9 cellular contexts compared by ENCODE assay signal in the genomic region with DNA sequence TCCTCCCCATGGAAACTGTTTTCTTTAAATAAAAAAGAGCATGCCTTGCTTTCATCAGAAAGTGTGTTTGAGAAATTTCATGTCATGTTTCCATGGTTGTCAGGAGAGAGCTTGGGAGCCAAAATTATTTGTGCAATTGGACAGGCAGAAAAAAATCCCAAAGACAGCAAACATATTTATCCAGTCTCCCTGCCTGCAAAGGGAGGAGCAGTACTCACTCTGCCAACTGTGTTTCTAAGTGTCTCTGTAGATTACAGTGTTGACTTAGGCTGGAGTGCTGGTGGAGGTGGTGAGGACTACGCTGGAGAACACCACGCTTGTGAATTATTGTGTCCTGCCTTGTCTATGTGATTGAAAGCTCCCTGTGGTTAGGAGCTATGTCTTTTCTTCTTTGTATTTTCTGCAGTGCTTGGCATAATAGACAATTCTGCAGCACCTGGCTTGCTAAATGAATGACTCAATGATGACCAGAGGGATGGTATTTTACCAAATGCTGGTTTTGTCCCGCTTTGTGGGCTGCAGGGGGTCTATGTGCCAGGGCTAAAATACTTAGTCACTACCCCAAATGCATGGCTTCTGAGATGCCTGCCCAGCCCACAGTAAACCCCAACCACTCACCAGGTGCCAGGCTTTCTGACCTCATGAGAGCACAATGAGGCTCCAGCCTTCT. TPM values are rescaled to one million over a fixed set of nuclear protein-coding genes. Genes with fewer than 3 reads are reported as not detected.
DNase-seq lines count a peak whose midpoint lies in the region; ATAC-seq and TF ChIP-seq lines count a peak whose summit lies in the region.
"Had no signal": no experiment of that assay in that cellular context is flagged by ENCODE, and none has a peak within 500 bp of the region (broad histone marks: within the 10 kb centered on the region; RNA-seq: fewer than 3 reads in every experiment).

No MANE protein-coding gene starts in this region.

- intact Hi-C loops in activated CD8-positive, alpha-beta T cell treated with anti-CD3 and anti-CD28 coated beads for 36 hours (cut with micrococcal nuclease) = no loop called here
- intact Hi-C loops in adrenal gland (cut with DNase I) = no loop called here

- peak overlapping the region in 1 of 3 experiments; percentile 5 for H3K4me3 Mint-ChIP-seq in nephron
- H3K4me3 Mint-ChIP-seq in activated CD8-positive, alpha-beta T cell treated with anti-CD3 and anti-CD28 coated beads for 36 hours = no peak overlapping the region

- WGBS in adrenal gland, 4 donors = 70 to 89% (median 79%) methylated on average over 3 of the region's 3 CpGs

- no peaks in the 10 kb centered on the region for H3K9me3 ChIP-seq in adrenal gland (replicated peaks in 1 of 3)

- TF ChIP-seq CTCF in nephron (IDR thresholded peaks at IDR 0.05; ENCODE audit: unreplicated experiment in 3 of 3) (no peak), adrenal gland (IDR thresholded peaks at IDR 0.05) (no peak)
- TF ChIP-seq CTCF in activated CD8-positive, alpha-beta T cell treated with anti-CD3 and anti-CD28 coated beads for 36 hours (IDR thresholded peaks at IDR 0.05) = no peak

- no peak overlapping the region for H3K4me3 ChIP-seq in adrenal gland

- no peaks in the 10 kb centered on the region for H3K27me3 Mint-ChIP-seq in nephron (ENCODE audit: low read depth)
- no peaks in the 10 kb centered on the region for H3K27me3 Mint-ChIP-seq in activated CD8-positive, alpha-beta T cell treated with anti-CD3 and anti-CD28 coated beads for 36 hours

- H3K36me3 ChIP-seq in adrenal gland (replicated peaks in 1 of 2) = no peaks in the 10 kb centered on the region

- no peaks in the 10 kb centered on the region for H3K4me1 ChIP-seq in adrenal gland (replicated peaks in 1 of 2)

- DNase-seq in A172 (ENCODE audit: low spot score) = peak; percentile 48
- peak; percentile 14 for DNase-seq in NCI-H510A (lab: John Stamatoyannopoulos, UW)
- DNase-seq in fibroblast of peridontal ligament (ENCODE audit: extremely low read depth) = peak; percentile 57
- DNase-seq in activated CD8-positive, alpha-beta T cell treated with anti-CD3 and anti-CD28 coated beads for 36 hours = no peak
- no peak for DNase-seq in NOMO-1 treated with DMSO at 0.1 percent for 48 hours (lab: John Stamatoyannopoulos, UW; ENCODE audit: unreplicated experiment)
- DNase-seq in adrenal gland = no peak

- ATAC-seq in activated CD8-positive, alpha-beta T cell treated with anti-CD3 and anti-CD28 coated beads for 36 hours = no peak
- ATAC-seq in GM19324 (IDR thresholded peaks at IDR 0.05; ENCODE audit: low FRiP score, unreplicated experiment) = no peak

- POLR2A ChIA-PET in activated CD8-positive, alpha-beta T cell treated with anti-CD3 and anti-CD28 coated beads for 36 hours (lab: Charles Lee) = no interaction called here

- H3K27ac ChIP-seq in adrenal gland = peak overlapping the region in 1 of 5 donors; percentile 30

- CTCF ChIA-PET in activated CD8-positive, alpha-beta T cell treated with anti-CD3 and anti-CD28 coated beads for 36 hours (lab: Charles Lee) = interaction anchor here (0.7 kb wide), 1 partner anchor 26 kb away, joined by 3 read pairs; no protein-coding TSS in a partner anchor

- no peaks in the 10 kb centered on the region for H3K9me3 Mint-ChIP-seq in nephron
- H3K9me3 Mint-ChIP-seq in activated CD8-positive, alpha-beta T cell treated with anti-CD3 and anti-CD28 coated beads for 36 hours = no peaks in the 10 kb centered on the region

- no peak for TF ChIP-seq POLR2A in adrenal gland (IDR thresholded peaks at IDR 0.05)

- peaks cover 87% of the 10 kb centered on the region for H3K36me3 Mint-ChIP-seq in nephron (ENCODE audit: low read depth)
- H3K36me3 Mint-ChIP-seq in activated CD8-positive, alpha-beta T cell treated with anti-CD3 and anti-CD28 coated beads for 36 hours (ENCODE audit: low read depth) = no peaks in the 10 kb centered on the region

- H3K4me1 Mint-ChIP-seq in nephron = peaks cover 96% of the 10 kb centered on the region
- no peaks in the 10 kb centered on the region for H3K4me1 Mint-ChIP-seq in activated CD8-positive, alpha-beta T cell treated with anti-CD3 and anti-CD28 coated beads for 36 hours (ENCODE audit: low read depth)

- peak overlapping the region; percentile 93 to 99 (median 98) for H3K27ac Mint-ChIP-seq in nephron
- H3K27ac Mint-ChIP-seq in activated CD8-positive, alpha-beta T cell treated with anti-CD3 and anti-CD28 coated beads for 36 hours = no peak overlapping the region

- H3K27me3 ChIP-seq in adrenal gland = no peaks in the 10 kb centered on the region

RNA-seq across cellular contexts. Expression of gene BOC, which starts 50.8 kb away (rescaled TPM):
- total RNA-seq in A172 (2014; rRNA removed; shearing (Covaris generic)) = 3.1 and 4.5 TPM in 2 replicates
- under 1 TPM; 0.20 to 0.49 TPM for total RNA-seq in activated CD8-positive, alpha-beta T cell treated with anti-CD3 and anti-CD28 coated beads for 36 hours
- 10 to 100 TPM in 4 of 8 donors, 1 to 10 TPM in 4; 6.7 to 22.3 (median 12.4) TPM for total RNA-seq in adrenal gland
- 10 to 100 TPM in 1 of 3 donors, 1 to 10 TPM in 2; 1.9 to 10.2 (median 9.3) TPM for polyA plus RNA-seq in adrenal gland
- total RNA-seq: NCI-H460 had no signal

Comparison
In these comparisons a context has a peak if more than half of its experiments do, and no peak if none do; other contexts are left out.
1. DNase-seq: peak in A172 (single experiment), NCI-H510A (single experiment) and fibroblast of peridontal ligament (single experiment); none in activated CD8-positive, alpha-beta T cell treated with anti-CD3 and anti-CD28 coated beads for 36 hours (single experiment), NOMO-1 treated with DMSO at 0.1 percent for 48 hours (single experiment) and adrenal gland (0 of 7).